In the genomic region with DNA sequence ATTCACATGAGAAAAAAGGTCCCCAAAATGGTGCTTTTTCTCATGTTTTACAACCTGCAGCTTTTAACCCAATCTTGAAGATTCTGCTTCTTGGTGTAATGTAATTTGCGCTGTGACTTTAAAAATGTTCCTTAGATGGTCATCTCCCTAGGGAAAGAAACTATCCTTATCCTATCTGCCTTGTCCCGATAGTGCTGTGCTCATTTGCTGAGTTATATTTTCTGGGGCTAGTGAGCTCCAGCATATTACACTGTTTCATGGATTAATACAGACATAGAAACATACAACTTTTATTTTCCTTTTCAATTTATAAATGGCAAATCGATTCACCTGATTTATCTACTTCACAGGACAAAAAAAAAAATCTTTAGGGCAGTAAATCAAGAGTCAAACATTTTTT, we compare ENCODE assay signal across 1 cellular context.
TF ChIP-seq lines count a peak whose summit lies in the region.

No MANE protein-coding gene starts in this region.

TF ChIP-seq in A549, 52 proteins besides CTCF, POLR2A, EP300 and RAD21 (continued from another document):
- TF ChIP-seq HDAC2 (IDR thresholded peaks at IDR 0.05) (no peak), HMGXB4 (CRISPR knock-in tag; IDR thresholded peaks at IDR 0.05; ENCODE audit: borderline replicate concordance) (no peak), BHLHE40 (IDR thresholded peaks at IDR 0.05; ENCODE audit: low read depth, low read length) (no peak)
- TF ChIP-seq, protein P1, sequence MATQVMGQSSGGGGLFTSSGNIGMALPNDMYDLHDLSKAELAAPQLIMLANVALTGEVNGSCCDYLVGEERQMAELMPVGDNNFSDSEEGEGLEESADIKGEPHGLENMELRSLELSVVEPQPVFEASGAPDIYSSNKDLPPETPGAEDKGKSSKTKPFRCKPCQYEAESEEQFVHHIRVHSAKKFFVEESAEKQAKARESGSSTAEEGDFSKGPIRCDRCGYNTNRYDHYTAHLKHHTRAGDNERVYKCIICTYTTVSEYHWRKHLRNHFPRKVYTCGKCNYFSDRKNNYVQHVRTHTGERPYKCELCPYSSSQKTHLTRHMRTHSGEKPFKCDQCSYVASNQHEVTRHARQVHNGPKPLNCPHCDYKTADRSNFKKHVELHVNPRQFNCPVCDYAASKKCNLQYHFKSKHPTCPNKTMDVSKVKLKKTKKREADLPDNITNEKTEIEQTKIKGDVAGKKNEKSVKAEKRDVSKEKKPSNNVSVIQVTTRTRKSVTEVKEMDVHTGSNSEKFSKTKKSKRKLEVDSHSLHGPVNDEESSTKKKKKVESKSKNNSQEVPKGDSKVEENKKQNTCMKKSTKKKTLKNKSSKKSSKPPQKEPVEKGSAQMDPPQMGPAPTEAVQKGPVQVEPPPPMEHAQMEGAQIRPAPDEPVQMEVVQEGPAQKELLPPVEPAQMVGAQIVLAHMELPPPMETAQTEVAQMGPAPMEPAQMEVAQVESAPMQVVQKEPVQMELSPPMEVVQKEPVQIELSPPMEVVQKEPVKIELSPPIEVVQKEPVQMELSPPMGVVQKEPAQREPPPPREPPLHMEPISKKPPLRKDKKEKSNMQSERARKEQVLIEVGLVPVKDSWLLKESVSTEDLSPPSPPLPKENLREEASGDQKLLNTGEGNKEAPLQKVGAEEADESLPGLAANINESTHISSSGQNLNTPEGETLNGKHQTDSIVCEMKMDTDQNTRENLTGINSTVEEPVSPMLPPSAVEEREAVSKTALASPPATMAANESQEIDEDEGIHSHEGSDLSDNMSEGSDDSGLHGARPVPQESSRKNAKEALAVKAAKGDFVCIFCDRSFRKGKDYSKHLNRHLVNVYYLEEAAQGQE (IDR thresholded peaks at IDR 0.05): no peak
